In the genomic region with DNA sequence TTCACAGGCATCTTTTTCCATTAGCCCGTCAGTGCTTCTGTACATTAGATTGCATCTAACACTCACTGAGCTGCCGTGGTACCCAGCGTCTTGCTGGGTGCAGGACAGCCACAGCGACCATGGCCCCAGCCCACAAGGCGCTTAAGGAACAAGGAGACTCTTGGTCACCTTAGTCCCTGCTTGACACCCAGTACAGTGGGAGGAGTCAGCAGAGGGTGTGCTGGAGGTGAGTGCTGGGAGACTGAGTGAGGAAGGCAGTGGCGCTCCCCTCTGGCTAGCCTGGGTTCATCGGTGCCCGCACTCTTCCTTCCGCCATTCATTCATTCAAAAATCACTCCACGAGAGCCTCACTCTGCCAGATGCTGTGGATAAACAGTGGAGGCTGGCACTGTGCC, we compare ENCODE assay signal across 17 cellular contexts. TPM values are rescaled to one million over a fixed set of nuclear protein-coding genes. Genes with fewer than 3 reads are reported as not detected.
DNase-seq lines count a peak whose midpoint lies in the region; ATAC-seq and TF ChIP-seq lines count a peak whose summit lies in the region.
"Had no signal": no experiment of that assay in that cellular context is flagged by ENCODE, and none has a peak within 500 bp of the region (broad histone marks: within the 10 kb centered on the region; RNA-seq: fewer than 3 reads in every experiment).

No MANE protein-coding gene starts in this region.

- H3K4me3 ChIP-seq in heart left ventricle (no peak overlapping the region), neuronal stem cell (ENCODE audit: low read length in 2 of 2) (no peak overlapping the region), upper lobe of left lung (no peak overlapping the region)
- H3K4me3 ChIP-seq: BLaER1, PC-9 had no signal

- TF ChIP-seq POLR2A in heart left ventricle (IDR thresholded peaks at IDR 0.05) = no peak
- no peak for TF ChIP-seq POLR2A in upper lobe of left lung (IDR thresholded peaks at IDR 0.05)

- CTCF ChIA-PET in CD4-positive, alpha-beta T cell (lab: Charles Lee) = no interaction called here

- H3K36me3 ChIP-seq in heart left ventricle (peaks cover 0 to 4% (median 0%) of the 10 kb centered on the region in 9 donors), neuronal stem cell (replicated peaks in 1 of 2; ENCODE audit: control insufficient read depth in 2 of 2, insufficient read depth in 2 of 2, low read length in 2 of 2) (no peaks in the 10 kb centered on the region), upper lobe of left lung (no peaks in the 10 kb centered on the region)
- H3K36me3 ChIP-seq: BLaER1 had no signal

- no peak overlapping the region for H3K23ac ChIP-seq in neuronal stem cell (ENCODE audit: low read depth, low read length, poor library complexity)

- no peak for ATAC-seq in heart left ventricle
- ATAC-seq in Right ventricle myocardium superior (ENCODE audit: poor library complexity) = no peak
- no peak for ATAC-seq in upper lobe of left lung (ENCODE audit: low FRiP score in 2 of 2)
- ATAC-seq in CD4-positive, alpha-beta T cell (ENCODE audit: poor library complexity) = no peak

- DNase-seq in heart left ventricle = no peak
- DNase-seq in Right ventricle myocardium superior = no peak
- DNase-seq in caudate nucleus (lab: John Stamatoyannopoulos, UW) = no peak
- no peak for DNase-seq in neuronal stem cell (ENCODE audit: low spot score)
- no peak for DNase-seq in upper lobe of left lung
- DNase-seq in CD4-positive, alpha-beta T cell = no peak
- DNase-seq in nephron progenitor cell = no peak
- no peak for DNase-seq in activated naive CD8-positive, alpha-beta T cell treated with anti-CD3 and anti-CD28 coated beads for 36 hours
- DNase-seq: 8988T; CD8-positive, alpha-beta memory T cell; DMS79; NCI-H1105; NCI-H1694; NCI-H510A treated with DMSO at 0.1 percent for 48 hours; NCI-H82; PC-9 had no signal

- WGBS in heart left ventricle, 4 donors = 82 to 86% (median 86%) methylated on average over 10 of the region's 10 CpGs
- WGBS in neuronal stem cell (ENCODE audit: extremely low coverage in 2 of 2, insufficient read length in 2 of 2, insufficient replicate concordance in 1 of 2), 2 donors = no CpG with 5 or more reads among the region's 10 CpGs
- WGBS in upper lobe of left lung, 2 donors = 89 to 90% methylated on average over 10 of the region's 10 CpGs

- H4K8ac ChIP-seq in neuronal stem cell (ENCODE audit: low read depth, low read length) = no peak overlapping the region

- H3K4me2 ChIP-seq in neuronal stem cell (ENCODE audit: insufficient read depth, low read length, poor library complexity, severe bottlenecking) = no peak overlapping the region
- H3K4me2 ChIP-seq: PC-9 had no signal

- POLR2A ChIA-PET in CD4-positive, alpha-beta T cell (lab: Charles Lee) = no interaction called here

- intact Hi-C loops in heart left ventricle (cut with DNase I) (no loop called here), Right ventricle myocardium superior (cut with DNase I) (no loop called here)
- intact Hi-C loops in CD4-positive, alpha-beta T cell (cut with DNase I, micrococcal nuclease) = no loop called here

- H3K27me3 ChIP-seq in heart left ventricle = no peaks in the 10 kb centered on the region
- H3K27me3 ChIP-seq in neuronal stem cell (ENCODE audit: control insufficient read depth in 3 of 3, insufficient read depth in 3 of 3, low read depth in 1 of 3, low read length in 3 of 3) = peaks cover 0 to 7% (median 0%) of the 10 kb centered on the region in 3 experiments
- H3K27me3 ChIP-seq in upper lobe of left lung = no peaks in the 10 kb centered on the region
- H3K27me3 ChIP-seq in CD4-positive, alpha-beta T cell (ENCODE audit: control insufficient read depth, insufficient read depth, low read length) = no peaks in the 10 kb centered on the region
- H3K27me3 ChIP-seq: BLaER1 had no signal

- H3K4me1 Mint-ChIP-seq in CD4-positive, alpha-beta T cell (ENCODE audit: low read depth) = no peaks in the 10 kb centered on the region
- H3K4me1 Mint-ChIP-seq in nephron progenitor cell = peaks cover 24% of the 10 kb centered on the region
- no peaks in the 10 kb centered on the region for H3K4me1 Mint-ChIP-seq in activated naive CD8-positive, alpha-beta T cell treated with anti-CD3 and anti-CD28 coated beads for 36 hours
- H3K4me1 Mint-ChIP-seq: CD8-positive, alpha-beta memory T cell had no signal

- H2BK120ac ChIP-seq in neuronal stem cell (ENCODE audit: low read depth, low read length) = no peak overlapping the region

- no peaks in the 10 kb centered on the region for H3K79me1 ChIP-seq in neuronal stem cell (ENCODE audit: low read depth, low read length)

- no peaks in the 10 kb centered on the region for H3K27me3 Mint-ChIP-seq in CD4-positive, alpha-beta T cell
- H3K27me3 Mint-ChIP-seq in nephron progenitor cell (ENCODE audit: low read depth, poor library complexity) = peaks cover 12% of the 10 kb centered on the region
- no peaks in the 10 kb centered on the region for H3K27me3 Mint-ChIP-seq in activated naive CD8-positive, alpha-beta T cell treated with anti-CD3 and anti-CD28 coated beads for 36 hours

- H3K27ac ChIP-seq in heart left ventricle (peak overlapping the region in 8 of 12 donors; percentile 4 to 68 (median 37)), caudate nucleus (ENCODE audit: low read depth, low read length) (peak overlapping the region; percentile 27), neuronal stem cell (replicated peaks; ENCODE audit: low read length) (no peak overlapping the region), upper lobe of left lung (peak overlapping the region in 3 of 4 donors; percentile 13 to 34 (median 22))
- H3K27ac ChIP-seq in CD4-positive, alpha-beta T cell (ENCODE audit: low read depth, low read length) = no peak overlapping the region
- H3K27ac ChIP-seq: BLaER1, PC-9 had no signal

- no peak overlapping the region for H2AFZ ChIP-seq in neuronal stem cell (ENCODE audit: low read length)
- H2AFZ ChIP-seq: PC-9 had no signal

- no peak overlapping the region for H3K4me3 Mint-ChIP-seq in CD4-positive, alpha-beta T cell
- H3K4me3 Mint-ChIP-seq in nephron progenitor cell = no peak overlapping the region
- no peak overlapping the region for H3K4me3 Mint-ChIP-seq in activated naive CD8-positive, alpha-beta T cell treated with anti-CD3 and anti-CD28 coated beads for 36 hours
- H3K4me3 Mint-ChIP-seq: CD8-positive, alpha-beta memory T cell had no signal

- H2AK5ac ChIP-seq in neuronal stem cell (ENCODE audit: low read depth, low read length) = peak overlapping the region; percentile 33

- H3K18ac ChIP-seq in neuronal stem cell (ENCODE audit: low read length) = peak overlapping the region; percentile 5

- H4K91ac ChIP-seq in neuronal stem cell (ENCODE audit: low read depth, low read length, poor library complexity) = no peak overlapping the region

- H2BK15ac ChIP-seq in neuronal stem cell (ENCODE audit: low read length) = no peak overlapping the region

- no peak for TF ChIP-seq EP300 in upper lobe of left lung (IDR thresholded peaks at IDR 0.05)

- no peaks in the 10 kb centered on the region for H3K9me3 ChIP-seq in heart left ventricle
- H3K9me3 ChIP-seq in neuronal stem cell (replicated peaks in 1 of 2; ENCODE audit: control insufficient read depth in 2 of 2, insufficient read depth in 1 of 2, low read depth in 1 of 2, low read length in 2 of 2) = no peaks in the 10 kb centered on the region
- no peaks in the 10 kb centered on the region for H3K9me3 ChIP-seq in upper lobe of left lung
- H3K9me3 ChIP-seq in CD4-positive, alpha-beta T cell (ENCODE audit: control insufficient read depth, low read length) = no peaks in the 10 kb centered on the region
- H3K9me3 ChIP-seq: BLaER1 had no signal

- H3K4me1 ChIP-seq in heart left ventricle (peaks cover 0 to 68% (median 7%) of the 10 kb centered on the region in 12 donors), neuronal stem cell (ENCODE audit: control insufficient read depth in 2 of 2, insufficient read depth in 1 of 2, low read depth in 1 of 2, low read length in 2 of 2) (no peaks in the 10 kb centered on the region), upper lobe of left lung (peaks cover 0 to 11% (median 0%) of the 10 kb centered on the region in 4 donors)

- H3K27ac Mint-ChIP-seq in CD4-positive, alpha-beta T cell = no peak overlapping the region
- no peak overlapping the region for H3K27ac Mint-ChIP-seq in nephron progenitor cell
- H3K27ac Mint-ChIP-seq in activated naive CD8-positive, alpha-beta T cell treated with anti-CD3 and anti-CD28 coated beads for 36 hours = no peak overlapping the region

- no peak overlapping the region for H3K4ac ChIP-seq in neuronal stem cell (ENCODE audit: low read length)

- no peaks in the 10 kb centered on the region for H3K9me3 Mint-ChIP-seq in CD4-positive, alpha-beta T cell
- no peaks in the 10 kb centered on the region for H3K9me3 Mint-ChIP-seq in nephron progenitor cell
- H3K9me3 Mint-ChIP-seq in activated naive CD8-positive, alpha-beta T cell treated with anti-CD3 and anti-CD28 coated beads for 36 hours = no peaks in the 10 kb centered on the region
- H3K9me3 Mint-ChIP-seq: CD8-positive, alpha-beta memory T cell had no signal

- no peaks in the 10 kb centered on the region for H3K36me3 Mint-ChIP-seq in CD4-positive, alpha-beta T cell (ENCODE audit: low read depth)
- H3K36me3 Mint-ChIP-seq in nephron progenitor cell (ENCODE audit: low read depth) = no peaks in the 10 kb centered on the region
- no peaks in the 10 kb centered on the region for H3K36me3 Mint-ChIP-seq in activated naive CD8-positive, alpha-beta T cell treated with anti-CD3 and anti-CD28 coated beads for 36 hours
- H3K36me3 Mint-ChIP-seq: CD8-positive, alpha-beta memory T cell had no signal

- H3K14ac ChIP-seq in neuronal stem cell (ENCODE audit: low read length) = peak overlapping the region; percentile 25

- no peak overlapping the region for H3K9ac ChIP-seq in neuronal stem cell (ENCODE audit: low read depth, low read length, poor library complexity)
- H3K9ac ChIP-seq: BLaER1 had no signal

- no peak for TF ChIP-seq CTCF in heart left ventricle (IDR thresholded peaks at IDR 0.05)
- TF ChIP-seq CTCF in upper lobe of left lung (IDR thresholded peaks at IDR 0.05) = no peak
- TF ChIP-seq CTCF in CD4-positive, alpha-beta T cell (IDR thresholded peaks at IDR 0.05) = no peak
- no peak for TF ChIP-seq CTCF in nephron progenitor cell (IDR thresholded peaks at IDR 0.05)

- H2BK5ac ChIP-seq in neuronal stem cell (ENCODE audit: low read length) = no peak overlapping the region

- H2BK12ac ChIP-seq in neuronal stem cell (ENCODE audit: low read length) = no peak overlapping the region

RNA-seq across cellular contexts. Expression of a gene that starts 21.8 kb away (rescaled TPM):
- total RNA-seq in heart left ventricle = 100 to 1,000 TPM in 1 of 9 donors, 10 to 100 TPM in 8; 26.6 to 129 (median 40.3) TPM
- polyA plus RNA-seq in heart left ventricle = 10 to 100 TPM; 26.0 to 33.3 TPM
- 70.5 TPM for total RNA-seq in Right ventricle myocardium superior
- polyA plus RNA-seq in neuronal stem cell (2013, experiment 1 of 2) = 0.11 TPM
- polyA plus RNA-seq in neuronal stem cell (2013, experiment 2 of 2) = 0.10 TPM
- 100 to 1,000 TPM in 5 of 6 donors, 10 to 100 TPM in 1; 53.8 to 196 (median 133) TPM for total RNA-seq in upper lobe of left lung
- total RNA-seq in CD4-positive, alpha-beta T cell = 1 to 10 TPM; 1.2 to 1.5 TPM
- 1 to 10 TPM; 1.3 to 1.6 TPM for total RNA-seq in activated naive CD8-positive, alpha-beta T cell treated with anti-CD3 and anti-CD28 coated beads for 36 hours
- total RNA-seq: PC-9 had no signal

RNA-seq across cellular contexts. Expression of a gene that starts 58.4 kb away (rescaled TPM):
- total RNA-seq in heart left ventricle (10 to 100 TPM in 1 of 9 donors, 1 to 10 TPM in 8; 1.1 to 17.1 (median 3.2) TPM), Right ventricle myocardium superior (11.1 TPM), upper lobe of left lung (100 to 1,000 TPM in 1 of 6 donors, 10 to 100 TPM in 5; 21.0 to 121 (median 49.6) TPM)
- polyA plus RNA-seq in heart left ventricle = 1 to 10 TPM; 1.2 to 2.1 TPM
- 0.81 TPM for polyA plus RNA-seq in neuronal stem cell (2013, experiment 1 of 2)
- polyA plus RNA-seq in neuronal stem cell (2013, experiment 2 of 2) = 0.82 TPM
- total RNA-seq in CD4-positive, alpha-beta T cell = 100 to 1,000 TPM; 129 to 138 TPM
- total RNA-seq in activated naive CD8-positive, alpha-beta T cell treated with anti-CD3 and anti-CD28 coated beads for 36 hours = 10 to 100 TPM; 16.7 to 17.4 TPM

Comparison
In these comparisons a context has a peak if more than half of its experiments do, and no peak if none do; other contexts are left out.
1. H3K27ac ChIP-seq: peak in heart left ventricle (8 of 12), caudate nucleus (single experiment) and upper lobe of left lung (3 of 4); none in neuronal stem cell (single experiment) and CD4-positive, alpha-beta T cell (single experiment).
2. RNA of a gene that starts 21.8 kb away (total RNA-seq): 53.8 to 196 TPM in upper lobe of left lung, 70.5 TPM in Right ventricle myocardium superior (single experiment) and 26.6 to 129 TPM in heart left ventricle; 1.3 to 1.6 TPM in activated naive CD8-positive, alpha-beta T cell treated with anti-CD3 and anti-CD28 coated beads for 36 hours and 1.2 to 1.5 TPM in CD4-positive, alpha-beta T cell; every median in the first group is over 10 times any median in the second.